ENCODE assay signal across 2 cellular contexts in the genomic region with DNA sequence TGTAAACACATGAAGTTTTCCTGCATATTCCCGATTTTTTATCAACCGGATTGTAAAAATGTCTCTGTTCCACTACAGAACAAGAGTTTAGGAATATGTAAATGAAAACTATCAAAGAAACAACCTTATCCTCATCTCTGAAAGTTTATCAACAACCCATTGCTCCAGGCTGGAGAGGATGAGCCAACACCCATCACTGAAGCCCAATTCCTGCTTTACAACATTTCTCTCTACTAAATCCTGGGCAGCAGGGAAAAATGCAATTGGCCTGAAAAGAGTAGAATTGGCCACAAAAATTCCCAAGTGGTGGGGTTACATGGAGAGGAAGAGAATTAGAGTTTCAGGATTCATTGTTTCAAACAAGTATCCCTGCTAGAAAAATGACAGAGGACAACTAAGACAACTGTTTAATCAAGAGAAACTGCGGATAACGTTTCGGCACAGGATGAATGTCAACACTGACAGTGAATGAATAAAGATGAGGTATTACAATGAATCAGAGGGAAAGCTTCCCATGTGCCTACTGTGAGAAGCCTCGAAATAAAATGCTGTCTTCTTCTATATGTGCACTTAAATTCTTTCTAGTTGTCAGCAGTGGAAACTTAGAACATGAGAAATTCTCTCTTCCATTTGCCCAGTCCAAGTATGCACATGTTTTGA.
TF ChIP-seq lines count a peak whose summit lies in the region.

No MANE protein-coding gene starts in this region.

TF ChIP-seq in IMR-90, 13 proteins besides CTCF, POLR2A, EP300 and RAD21:
- TF ChIP-seq, protein P1, sequence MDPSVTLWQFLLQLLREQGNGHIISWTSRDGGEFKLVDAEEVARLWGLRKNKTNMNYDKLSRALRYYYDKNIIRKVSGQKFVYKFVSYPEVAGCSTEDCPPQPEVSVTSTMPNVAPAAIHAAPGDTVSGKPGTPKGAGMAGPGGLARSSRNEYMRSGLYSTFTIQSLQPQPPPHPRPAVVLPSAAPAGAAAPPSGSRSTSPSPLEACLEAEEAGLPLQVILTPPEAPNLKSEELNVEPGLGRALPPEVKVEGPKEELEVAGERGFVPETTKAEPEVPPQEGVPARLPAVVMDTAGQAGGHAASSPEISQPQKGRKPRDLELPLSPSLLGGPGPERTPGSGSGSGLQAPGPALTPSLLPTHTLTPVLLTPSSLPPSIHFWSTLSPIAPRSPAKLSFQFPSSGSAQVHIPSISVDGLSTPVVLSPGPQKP (IDR thresholded peaks at IDR 0.05; ENCODE audit: borderline replicate concordance, low read depth, low read length), result no peak
- TF ChIP-seq RFX5 (IDR thresholded peaks at IDR 0.05; ENCODE audit: low read depth, low read length) (no peak), MXI1 (IDR thresholded peaks at IDR 0.05; ENCODE audit: borderline replicate concordance, low read depth, low read length) (no peak), NFE2L2 (IDR thresholded peaks at IDR 0.05; ENCODE audit: low read depth, low read length) (no peak), FOS (IDR thresholded peaks at IDR 0.05; ENCODE audit: low read depth, low read length) (no peak), BHLHE40 (IDR thresholded peaks at IDR 0.05; ENCODE audit: low read depth, low read length) (no peak), CEBPB (IDR thresholded peaks at IDR 0.05; ENCODE audit: low read depth, low read length) (no peak), SMC3 (IDR thresholded peaks at IDR 0.05; ENCODE audit: low read depth, low read length) (no peak), CHD1 (IDR thresholded peaks at IDR 0.05; ENCODE audit: low read depth, low read length) (no peak), MAZ (IDR thresholded peaks at IDR 0.05; ENCODE audit: borderline replicate concordance, low read depth, low read length) (no peak), MAFK (IDR thresholded peaks at IDR 0.05; ENCODE audit: low read depth, low read length) (no peak)
- TF ChIP-seq, protein P2, sequence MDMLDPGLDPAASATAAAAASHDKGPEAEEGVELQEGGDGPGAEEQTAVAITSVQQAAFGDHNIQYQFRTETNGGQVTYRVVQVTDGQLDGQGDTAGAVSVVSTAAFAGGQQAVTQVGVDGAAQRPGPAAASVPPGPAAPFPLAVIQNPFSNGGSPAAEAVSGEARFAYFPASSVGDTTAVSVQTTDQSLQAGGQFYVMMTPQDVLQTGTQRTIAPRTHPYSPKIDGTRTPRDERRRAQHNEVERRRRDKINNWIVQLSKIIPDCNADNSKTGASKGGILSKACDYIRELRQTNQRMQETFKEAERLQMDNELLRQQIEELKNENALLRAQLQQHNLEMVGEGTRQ (IDR thresholded peaks at IDR 0.05; ENCODE audit: low read depth, low read length), result no peak
TF ChIP-seq in IMR-90: peak in this region for 0.

TF ChIP-seq in endothelial cell of umbilical vein, 7 proteins besides CTCF, POLR2A, EP300 and RAD21:
- TF ChIP-seq MYC (IDR thresholded peaks at IDR 0.05; ENCODE audit: low read depth, low read length) (no peak), FOS (IDR thresholded peaks at IDR 0.05; ENCODE audit: borderline replicate concordance, insufficient read depth, low read length) (no peak), GATA2 (IDR thresholded peaks at IDR 0.05; ENCODE audit: insufficient read depth, insufficient read length, low read depth, low read length) (no peak), JUN (IDR thresholded peaks at IDR 0.05; ENCODE audit: borderline replicate concordance, insufficient read depth, insufficient read length, low read depth) (no peak), EZH2 (IDR thresholded peaks at IDR 0.05; ENCODE audit: borderline replicate concordance, low read depth, low read length, severe bottlenecking) (no peak), POLR2AphosphoS5 (IDR thresholded peaks at IDR 0.05; ENCODE audit: insufficient read depth, low read depth, low read length) (no peak)
- TF ChIP-seq, protein P3, sequence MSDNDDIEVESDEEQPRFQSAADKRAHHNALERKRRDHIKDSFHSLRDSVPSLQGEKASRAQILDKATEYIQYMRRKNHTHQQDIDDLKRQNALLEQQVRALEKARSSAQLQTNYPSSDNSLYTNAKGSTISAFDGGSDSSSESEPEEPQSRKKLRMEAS (IDR thresholded peaks at IDR 0.05; ENCODE audit: insufficient read depth, insufficient read length), result no peak
